Comparison of ENCODE assay signal across 1 cellular context in genomic region chr20:5127204-5127858, GRCh38.
TF ChIP-seq lines count a peak whose summit lies in the region.

No MANE protein-coding gene starts in this region.

TF ChIP-seq in GM12878, 131 proteins besides CTCF, POLR2A, EP300 and RAD21 (continued from another document):
- TF ChIP-seq SKIL (IDR thresholded peaks at IDR 0.05; ENCODE audit: low read depth, poor library complexity, severe bottlenecking) (no peak), PRDM15 (CRISPR knock-in tag; IDR thresholded peaks at IDR 0.05) (no peak), RCOR1 (conservative IDR thresholded peaks at IDR 0.05; ENCODE audit: low read depth, low read length) (no peak), ZBTB11 (CRISPR knock-in tag; IDR thresholded peaks at IDR 0.05) (no peak), SMAD5 (IDR thresholded peaks at IDR 0.05; ENCODE audit: low read depth) (no peak), MYB (IDR thresholded peaks at IDR 0.05; ENCODE audit: borderline replicate concordance, low read depth, low read length) (no peak), FOXK2 (IDR thresholded peaks at IDR 0.05) (no peak; the same call in 1 of the 2 replicates), ATF2 (IDR thresholded peaks at IDR 0.05; ENCODE audit: low read length) (no peak), PBX3 (IDR thresholded peaks at IDR 0.05; ENCODE audit: insufficient replicate concordance, low read depth, low read length) (peak; percentile 51), YY1 (IDR thresholded peaks at IDR 0.05; ENCODE audit: low read depth, low read length) (peak; percentile 93), CBX3 (IDR thresholded peaks at IDR 0.05; ENCODE audit: borderline replicate concordance, low read depth) (no peak), RUNX3 (IDR thresholded peaks at IDR 0.05; ENCODE audit: low read length) (no peak; the same call in 1 of the 2 replicates), RBBP5 (conservative IDR thresholded peaks at IDR 0.05) (no peak), RELA (IDR thresholded peaks at IDR 0.05; ENCODE audit: borderline replicate concordance, partially characterized antibody) (peak; percentile 5)
